1 cellular context compared by ENCODE assay signal in genomic region chr1:38990746-38991637, GRCh38.
TF ChIP-seq lines count a peak whose summit lies in the region.

Gene AKIRIN1 (plus strand): TSS chr1:38991276. CDS start chr1:38991381, 105 bp downstream.

TF ChIP-seq in WTC11, 78 proteins besides CTCF, POLR2A, EP300 and RAD21 (continued from another document):
- TF ChIP-seq ZNF281 (CRISPR knock-in tag; IDR thresholded peaks at IDR 0.05) (peak; percentile 91), GABPB1 (CRISPR knock-in tag; IDR thresholded peaks at IDR 0.05) (peak; percentile 13), FOXK1 (CRISPR knock-in tag; IDR thresholded peaks at IDR 0.05) (peak; percentile 27; the same call in 1 of the 2 replicates), PRDM15 (CRISPR knock-in tag; IDR thresholded peaks at IDR 0.05) (no peak), ZBTB21 (CRISPR knock-in tag; IDR thresholded peaks at IDR 0.05; ENCODE audit: borderline replicate concordance) (no peak), HMGA2 (CRISPR knock-in tag; IDR thresholded peaks at IDR 0.05) (no peak), HMGXB4 (CRISPR knock-in tag; IDR thresholded peaks at IDR 0.05) (peak; percentile 89; the same call in 1 of the 2 replicates), RELA (CRISPR knock-in tag; IDR thresholded peaks at IDR 0.05; ENCODE audit: borderline replicate concordance) (peak; percentile 73; the same call in 1 of the 2 replicates), JUN (CRISPR knock-in tag; IDR thresholded peaks at IDR 0.05) (peak; percentile 75; the same call in 1 of the 2 replicates), ZNF423 (CRISPR knock-in tag; IDR thresholded peaks at IDR 0.05) (peak; percentile 90), GTF2I (CRISPR knock-in tag; conservative IDR thresholded peaks at IDR 0.05) (no peak), NFE2L1 (CRISPR knock-in tag; IDR thresholded peaks at IDR 0.05) (peak; percentile 60; the same call in 1 of the 2 replicates), TEAD1 (CRISPR knock-in tag; IDR thresholded peaks at IDR 0.05) (peak; percentile 66), ESRRA (CRISPR knock-in tag; IDR thresholded peaks at IDR 0.05; ENCODE audit: borderline replicate concordance) (0 out of 2 replicates have a peak, but pooled peaks have one; percentile 51), TCF7 (CRISPR knock-in tag; IDR thresholded peaks at IDR 0.05; ENCODE audit: low read depth) (0 out of 2 replicates have a peak, but pooled peaks have one; percentile 82), CREM (CRISPR knock-in tag; IDR thresholded peaks at IDR 0.05) (peak; percentile 89), MAX (CRISPR knock-in tag; IDR thresholded peaks at IDR 0.05) (peak; percentile 68), ZNF263 (CRISPR knock-in tag; IDR thresholded peaks at IDR 0.05; ENCODE audit: low read depth) (0 out of 2 replicates have a peak, but pooled peaks have one; percentile 54), ATF6 (CRISPR knock-in tag; IDR thresholded peaks at IDR 0.05) (no peak), ZBTB43 (CRISPR knock-in tag; IDR thresholded peaks at IDR 0.05) (peak; percentile 71), E2F5 (CRISPR knock-in tag; IDR thresholded peaks at IDR 0.05) (peak; percentile 66; the same call in 1 of the 2 replicates), ATF3 (CRISPR knock-in tag; conservative IDR thresholded peaks at IDR 0.05) (no peak), EMX1 (CRISPR knock-in tag; IDR thresholded peaks at IDR 0.05) (no peak), KAT7 (CRISPR knock-in tag; IDR thresholded peaks at IDR 0.05; ENCODE audit: borderline replicate concordance) (0 out of 2 replicates have a peak, but pooled peaks have one; percentile 67), ZNF219 (CRISPR knock-in tag; IDR thresholded peaks at IDR 0.05; ENCODE audit: borderline replicate concordance) (0 out of 2 replicates have a peak, but pooled peaks have one; percentile 53), ZNF232 (CRISPR knock-in tag; IDR thresholded peaks at IDR 0.05) (0 out of 2 replicates have a peak, but pooled peaks have one; percentile 32), ZNF425 (CRISPR knock-in tag; conservative IDR thresholded peaks at IDR 0.05) (no peak), E2F4 (CRISPR knock-in tag; IDR thresholded peaks at IDR 0.05; ENCODE audit: borderline replicate concordance, low read depth) (0 out of 2 replicates have a peak, but pooled peaks have one; percentile 65), ARID4B (CRISPR knock-in tag; IDR thresholded peaks at IDR 0.05; ENCODE audit: borderline replicate concordance) (peak; percentile 83; the same call in 1 of the 2 replicates), NFYB (CRISPR knock-in tag; conservative IDR thresholded peaks at IDR 0.05; ENCODE audit: low read depth) (peak; percentile 38; the same call in 1 of the 2 replicates)
